1 cellular context compared by ENCODE assay signal in genomic region chr11:69088676-69089146, GRCh38.
TF ChIP-seq lines count a peak whose summit lies in the region.

No MANE protein-coding gene starts in this region.

TF ChIP-seq in H1, 55 proteins besides CTCF, POLR2A, EP300 and RAD21 (continued from another document):
- TF ChIP-seq SIN3A (conservative IDR thresholded peaks at IDR 0.05 in 1 of 2, IDR thresholded peaks at IDR 0.05 in 1 of 2; ENCODE audit: low read depth in 1 of 2, low read length in 2 of 2) (0 out of 4 replicates have a peak, but pooled peaks of 1 of the 2 experiments have one; percentile 25), KDM4A (IDR thresholded peaks at IDR 0.05; ENCODE audit: low read depth, low read length, severe bottlenecking) (no peak), POLR2AphosphoS5 (IDR thresholded peaks at IDR 0.05; ENCODE audit: low read depth, low read length) (peak; percentile 45; the same call in 1 of the 2 replicates), SP1 (IDR thresholded peaks at IDR 0.05; ENCODE audit: low read depth, low read length) (peak; percentile 62; the same call in 1 of the 2 replicates), CBX5 (IDR thresholded peaks at IDR 0.05; ENCODE audit: low read depth, low read length) (no peak), MAFK (IDR thresholded peaks at IDR 0.05; ENCODE audit: low read depth, low read length) (no peak), FOSL1 (IDR thresholded peaks at IDR 0.05; ENCODE audit: insufficient read depth, low read depth, low read length) (no peak)
- TF ChIP-seq, protein P1, sequence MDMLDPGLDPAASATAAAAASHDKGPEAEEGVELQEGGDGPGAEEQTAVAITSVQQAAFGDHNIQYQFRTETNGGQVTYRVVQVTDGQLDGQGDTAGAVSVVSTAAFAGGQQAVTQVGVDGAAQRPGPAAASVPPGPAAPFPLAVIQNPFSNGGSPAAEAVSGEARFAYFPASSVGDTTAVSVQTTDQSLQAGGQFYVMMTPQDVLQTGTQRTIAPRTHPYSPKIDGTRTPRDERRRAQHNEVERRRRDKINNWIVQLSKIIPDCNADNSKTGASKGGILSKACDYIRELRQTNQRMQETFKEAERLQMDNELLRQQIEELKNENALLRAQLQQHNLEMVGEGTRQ (IDR thresholded peaks at IDR 0.05; ENCODE audit: low read length) = 0 out of 2 replicates have a peak, but pooled peaks have one; percentile 1
